ENCODE assay signal across 25 cellular contexts in the genomic region with DNA sequence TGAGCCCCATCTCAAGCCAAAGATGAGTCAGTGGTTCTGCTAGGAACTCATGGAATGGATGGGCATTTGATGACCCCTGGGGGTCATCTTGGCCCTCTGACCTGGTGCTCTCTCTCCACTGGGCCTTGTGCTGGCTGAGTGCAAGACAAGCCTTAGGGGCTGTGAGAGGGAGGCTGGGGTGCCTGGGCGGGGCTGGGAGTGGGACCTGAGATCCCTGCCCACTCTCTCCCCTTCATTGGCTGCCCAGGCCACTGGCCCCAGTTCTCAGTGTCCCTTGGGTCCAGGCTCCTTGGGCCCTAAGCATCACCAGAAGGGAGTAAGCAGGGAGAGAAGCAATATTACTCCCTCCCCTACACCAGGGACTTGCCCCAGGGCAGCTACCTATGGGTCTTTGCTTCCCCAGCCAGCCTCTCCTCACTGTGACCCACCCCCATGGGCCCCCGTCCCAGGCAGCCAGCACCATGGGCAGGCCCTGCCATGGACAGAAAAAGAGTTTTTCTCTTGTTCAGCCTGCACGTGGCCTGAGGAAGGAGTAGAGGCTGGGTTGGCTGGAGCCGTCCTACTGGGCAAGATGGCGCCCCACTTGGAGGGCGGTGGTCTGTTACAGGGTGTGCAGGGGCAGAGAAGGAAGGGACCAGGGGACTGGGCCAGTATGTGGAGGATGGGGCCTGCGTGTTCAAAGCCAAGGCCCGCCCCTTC. TPM values are rescaled to one million over a fixed set of nuclear protein-coding genes. Genes with fewer than 3 reads are reported as not detected.
A peak's percentile ranks its signal among the peaks of the same experiment; 100 is the strongest.
DNase-seq lines count a peak whose midpoint lies in the region; ATAC-seq, FAIRE-seq and TF ChIP-seq lines count a peak whose summit lies in the region.
"Had no signal": no experiment of that assay in that cellular context is flagged by ENCODE, and none has a peak within 500 bp of the region (broad histone marks: within the 10 kb centered on the region; RNA-seq: fewer than 3 reads in every experiment).

No MANE protein-coding gene starts in this region.

- no peak for TF ChIP-seq EP300 in sigmoid colon (IDR thresholded peaks at IDR 0.05)

- H3K27me3 ChIP-seq in heart left ventricle (no peaks in the 10 kb centered on the region), sigmoid colon (no peaks in the 10 kb centered on the region), tibial artery (no peaks in the 10 kb centered on the region)
- H3K27me3 ChIP-seq: MG63 had no signal

- no peak for TF ChIP-seq POLR2A in heart left ventricle (IDR thresholded peaks at IDR 0.05)
- no peak for TF ChIP-seq POLR2A in sigmoid colon (IDR thresholded peaks at IDR 0.05)

- DNase-seq in heart left ventricle (peak in 3 of 5 donors; percentile 10 to 36 (median 18)), cardiac septum (ENCODE audit: low spot score) (no peak), kidney (peak; percentile 53), sigmoid colon (peak; percentile 57), tibial artery (peak in 1 of 2 donors; percentile 59), GM10248 (ENCODE audit: extremely low spot score) (no peak), activated gamma-delta T cell (lab: John Stamatoyannopoulos, UW) (no peak)
- DNase-seq: 8988T; Caco-2; CD4-positive, alpha-beta memory T cell; DMS 273 treated with DMSO at 0.1 percent for 48 hours; DMS79 treated with DMSO at 0.1 percent for 48 hours; GM23248; MG63; NCI-H1417 treated with DMSO at 0.1 percent for 48 hours; NCI-H187 treated with DMSO at 0.1 percent for 48 hours; NCI-H2107; NCI-H69; SIG-M5 had no signal

- POLR2A ChIA-PET in GM10248 (lab: Yijun Ruan, JAX) = no interaction called here

- H3K4me3 ChIP-seq in heart left ventricle (no peak overlapping the region), kidney (ENCODE audit: low read length in 2 of 2) (no peak overlapping the region), sigmoid colon (no peak overlapping the region), tibial artery (no peak overlapping the region)
- H3K4me3 ChIP-seq: BLaER1 treated with 17β-estradiol and CSF1 and Interleukin-3, amounts not matched to agents 10 nM and 100 nM; GM12878; GM23248; HAP-1; K562; MG63 had no signal

- CTCF ChIA-PET in GM10248 (lab: Yijun Ruan, JAX) = interaction anchor here (0.8 kb wide), 1 partner anchor 109 kb away, joined by 3 read pairs; no protein-coding TSS in a partner anchor

- H3K9me3 ChIP-seq in heart left ventricle (no peaks in the 10 kb centered on the region), kidney (ENCODE audit: control insufficient read depth in 1 of 2, low read length in 2 of 2) (no peaks in the 10 kb centered on the region), sigmoid colon (no peaks in the 10 kb centered on the region), tibial artery (no peaks in the 10 kb centered on the region)
- H3K9me3 ChIP-seq: BLaER1 treated with 17β-estradiol and CSF1 and Interleukin-3, amounts not matched to agents 10 nM and 100 nM; Caco-2; HAP-1; MG63 had no signal

- ATAC-seq in heart left ventricle (no peak), HG02981 (IDR thresholded peaks at IDR 0.05; ENCODE audit: unreplicated experiment) (no peak)
- ATAC-seq: GM12878, K562 had no signal

- H3K36me3 ChIP-seq in heart left ventricle = peaks cover 0 to 44% (median 22%) of the 10 kb centered on the region in 9 donors
- no peaks in the 10 kb centered on the region for H3K36me3 ChIP-seq in kidney (ENCODE audit: control insufficient read depth in 1 of 2, insufficient read depth in 2 of 2, low read length in 2 of 2)
- H3K36me3 ChIP-seq in sigmoid colon = peaks cover 0 to 13% (median 0%) of the 10 kb centered on the region in 4 donors
- H3K36me3 ChIP-seq in tibial artery = peaks cover 31 to 75% (median 35%) of the 10 kb centered on the region in 3 donors
- H3K36me3 ChIP-seq: BLaER1 treated with 17β-estradiol and CSF1 and Interleukin-3, amounts not matched to agents 10 nM and 100 nM; HAP-1 had no signal

- FAIRE-seq in kidney (lab: Jason Lieb, UNC) = no peak
- FAIRE-seq: GM12878, K562 had no signal

- H3K4me1 ChIP-seq in heart left ventricle = peaks cover 12 to 59% (median 27%) of the 10 kb centered on the region in 12 donors
- H3K4me1 ChIP-seq in kidney (ENCODE audit: control insufficient read depth in 1 of 2, insufficient read depth in 1 of 2, low read depth in 1 of 2, low read length in 2 of 2) = peaks cover 3 to 11% of the 10 kb centered on the region in 2 donors
- peaks cover 0 to 41% (median 33%) of the 10 kb centered on the region in 4 donors for H3K4me1 ChIP-seq in sigmoid colon
- peaks cover 0 to 91% (median 57%) of the 10 kb centered on the region in 4 donors for H3K4me1 ChIP-seq in tibial artery
- H3K4me1 ChIP-seq: Caco-2, HAP-1 had no signal

- H3K9ac ChIP-seq in kidney (ENCODE audit: low read length in 2 of 2) = no peak overlapping the region
- H3K9ac ChIP-seq: BLaER1 treated with 17β-estradiol and CSF1 and Interleukin-3, amounts not matched to agents 10 nM and 100 nM; GM23248 had no signal

- 80 to 95% (median 88%) methylated on average over 5 to 8 of the region's 8 CpGs for WGBS in heart left ventricle, 4 donors
- 88 to 96% methylated on average over 8 of the region's 8 CpGs for WGBS in sigmoid colon, 2 donors

- intact Hi-C loops in heart left ventricle (cut with DNase I) = no loop called here
- intact Hi-C loops in cardiac septum (cut with DNase I) = no loop called here
- intact Hi-C loops in kidney (cut with DNase I) = no loop called here
- intact Hi-C loops in sigmoid colon (cut with DNase I) = loop anchor here (5.0 kb wide), 1 partner anchor 40 kb away; no protein-coding TSS in a partner anchor
- intact Hi-C loops in tibial artery (cut with DNase I; ENCODE audit: low total_unique reads) = no loop called here

- TF ChIP-seq CTCF in heart left ventricle (IDR thresholded peaks at IDR 0.05) (no peak), kidney (IDR thresholded peaks at IDR 0.05; ENCODE audit: borderline replicate concordance, extremely low read depth, insufficient read depth) (no peak), sigmoid colon (IDR thresholded peaks at IDR 0.05) (no peak), tibial artery (IDR thresholded peaks at IDR 0.05) (no peak), GM10248 (IDR thresholded peaks at IDR 0.05; ENCODE audit: control extremely low read depth, extremely low read depth, low read depth, missing control alignments) (no peak)

- H3K27ac ChIP-seq in heart left ventricle (no peak overlapping the region), kidney (ENCODE audit: low read depth in 2 of 2, low read length in 2 of 2) (no peak overlapping the region), sigmoid colon (no peak overlapping the region), tibial artery (peak overlapping the region; percentile 67 to 71)
- H3K27ac ChIP-seq: BLaER1 treated with 17β-estradiol and CSF1 and Interleukin-3, amounts not matched to agents 10 nM and 100 nM; GM23248; RWPE1 had no signal

RNA-seq across cellular contexts. Expression of a gene that starts 33.6 kb away (rescaled TPM):
- total RNA-seq in heart left ventricle (100 to 1,000 TPM in 1 of 9 donors, 10 to 100 TPM in 8; 11.8 to 103 (median 18.5) TPM), cardiac septum (21.0 TPM), kidney (11.2 TPM), sigmoid colon (10 to 100 TPM; 12.4 to 20.6 (median 18.1) TPM)
- polyA plus RNA-seq in heart left ventricle (10 to 100 TPM; 22.9 to 37.9 TPM), kidney (ENCODE audit: insufficient read depth, low read depth, low replicate concordance) (18.6 TPM), sigmoid colon (1 to 10 TPM; 1.6 to 9.4 (median 6.6) TPM)
- total RNA-seq: Caco-2; CD4-positive, alpha-beta memory T cell; GM12878; K562 had no signal
- polyA plus RNA-seq: CD4-positive, alpha-beta memory T cell; K562 had no signal

Comparison
In these comparisons a context has a peak if more than half of its experiments do, and no peak if none do; other contexts are left out.
1. DNase-seq: peak in heart left ventricle (3 of 5), kidney (single experiment) and sigmoid colon (single experiment); none in cardiac septum (single experiment), GM10248 (single experiment) and activated gamma-delta T cell (single experiment).
2. H3K27ac ChIP-seq: peak in tibial artery (2 of 2); none in heart left ventricle (0 of 12), kidney (0 of 2) and sigmoid colon (0 of 4).